ENCODE assay signal across 8 cellular contexts in the genomic region with DNA sequence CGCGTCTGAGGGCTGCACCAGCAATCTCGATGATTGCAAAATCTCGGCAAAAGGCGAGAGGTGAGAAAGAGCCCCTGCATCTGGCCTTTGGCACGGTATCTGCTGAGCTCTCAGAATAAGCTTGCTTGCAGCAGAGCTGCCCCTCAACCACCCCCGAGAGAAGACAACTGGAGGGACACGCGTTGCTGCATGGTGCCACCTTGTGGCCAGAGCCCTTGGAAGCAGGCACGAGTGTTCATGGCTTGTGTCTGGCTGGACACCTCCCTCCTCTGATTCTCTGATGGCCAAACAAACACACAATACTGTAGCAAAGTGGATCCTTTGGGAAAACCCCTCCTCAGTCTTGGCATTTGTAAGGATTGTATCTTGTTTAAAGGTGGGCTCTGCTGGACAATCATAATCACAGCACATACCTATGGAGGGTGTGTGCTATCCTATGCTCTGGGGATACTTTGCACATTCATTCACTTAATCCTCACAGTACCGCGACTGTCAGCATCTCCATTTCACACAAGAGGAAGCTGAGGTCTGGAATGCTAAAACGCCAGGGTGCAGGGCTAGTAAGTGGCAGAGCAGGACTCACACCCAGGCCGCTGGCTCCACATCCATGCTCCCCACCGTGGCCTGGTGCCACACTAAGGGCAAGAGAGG.
DNase-seq lines count a peak whose midpoint lies in the region.
"Not testable (repeated sequence)": the region's sequence is repeated elsewhere in the genome, so short reads cannot be mapped to it uniquely, and the experiment has no call there.

No MANE protein-coding gene starts in this region.

- not testable (repeated sequence) for H3K79me2 ChIP-seq in GM23248 (ENCODE audit: insufficient read depth)

- H3K27me3 ChIP-seq in GM23248 (replicated peaks; ENCODE audit: insufficient read depth); SJCRH30: not testable (repeated sequence)

- peaks cover 14% of the 10 kb centered on the region; the same call in 1 of the 2 replicates for H3F3A ChIP-seq in GM23248 (ENCODE audit: insufficient read depth)

- H3K4me2 ChIP-seq in GM23248 (ENCODE audit: unreplicated experiment) = not testable (repeated sequence)

- H2AFZ ChIP-seq in GM23248 = not testable (repeated sequence)

- not testable (repeated sequence) for H4K20me1 ChIP-seq in GM23248 (ENCODE audit: insufficient read depth)

- H3K4me1 ChIP-seq in GM23248 (ENCODE audit: insufficient read depth) (peaks cover 31% of the 10 kb centered on the region), SJCRH30 (peaks cover 20% of the 10 kb centered on the region)

- DNase-seq in AML-193 (lab: John Stamatoyannopoulos, UW) (peak; percentile 42 to 70), GM23248 (peak; percentile 81), NCI-H1694 treated with DMSO at 0.1 percent for 48 hours (lab: John Stamatoyannopoulos, UW) (peak; percentile 43), SJCRH30 (peak; percentile 86 to 89), fibroblast of gingiva (ENCODE audit: low read depth) (peak; percentile 69), lung microvascular endothelial cell (ENCODE audit: low read depth in 2 of 2) (peak; percentile 78 to 84)
- DNase-seq in activated effector memory CD4-positive, alpha-beta T cell treated with Interleukin-2 at 50 U/mL for 16 hours = peak; percentile 6
- DNase-seq in stimulated activated CD4-positive, alpha-beta T cell treated with anti-CD3 and anti-CD28 coated beads, Interleukin-15, amount 100 ng/mL, for 24 hours = peak; percentile 64

- WGBS in GM23248 (ENCODE audit: low coverage in 1 of 2, low lambda C conversion rate in 2 of 2, missing lambda C conversion rate in 2 of 2), 2 experiments = 25 to 28% methylated on average over 15 of the region's 15 CpGs

- not testable (repeated sequence) for H3K4me3 ChIP-seq in GM23248, SJCRH30

- H3K9me3 ChIP-seq in GM23248 (ENCODE audit: low read depth); SJCRH30 (replicated peaks): not testable (repeated sequence)

- not testable (repeated sequence) for H3K9ac ChIP-seq in GM23248

- not testable (repeated sequence) for H3K9me2 ChIP-seq in GM23248 (ENCODE audit: insufficient read depth)

- not testable (repeated sequence) for H3K27ac ChIP-seq in GM23248, SJCRH30

- not testable (repeated sequence) for H3K36me3 ChIP-seq in GM23248 (ENCODE audit: low read depth); SJCRH30

- in situ Hi-C loops in GM23248 (cut with MboI) = not testable (repeated sequence)

Comparison
In these comparisons a context has a peak if more than half of its experiments do, and no peak if none do; other contexts are left out.
1. DNase-seq: peak in every context shown above with its lines; median percentile 88 in SJCRH30; 81 in GM23248; 81 in lung microvascular endothelial cell; 69 in fibroblast of gingiva; 64 in stimulated activated CD4-positive, alpha-beta T cell treated with anti-CD3 and anti-CD28 coated beads, Interleukin-15, amount 100 ng/mL, for 24 hours; 56 in AML-193; 43 in NCI-H1694 treated with DMSO at 0.1 percent for 48 hours; 6 in activated effector memory CD4-positive, alpha-beta T cell treated with Interleukin-2 at 50 U/mL for 16 hours.